Comparison of ENCODE assay signal across 7 cellular contexts in the genomic region with DNA sequence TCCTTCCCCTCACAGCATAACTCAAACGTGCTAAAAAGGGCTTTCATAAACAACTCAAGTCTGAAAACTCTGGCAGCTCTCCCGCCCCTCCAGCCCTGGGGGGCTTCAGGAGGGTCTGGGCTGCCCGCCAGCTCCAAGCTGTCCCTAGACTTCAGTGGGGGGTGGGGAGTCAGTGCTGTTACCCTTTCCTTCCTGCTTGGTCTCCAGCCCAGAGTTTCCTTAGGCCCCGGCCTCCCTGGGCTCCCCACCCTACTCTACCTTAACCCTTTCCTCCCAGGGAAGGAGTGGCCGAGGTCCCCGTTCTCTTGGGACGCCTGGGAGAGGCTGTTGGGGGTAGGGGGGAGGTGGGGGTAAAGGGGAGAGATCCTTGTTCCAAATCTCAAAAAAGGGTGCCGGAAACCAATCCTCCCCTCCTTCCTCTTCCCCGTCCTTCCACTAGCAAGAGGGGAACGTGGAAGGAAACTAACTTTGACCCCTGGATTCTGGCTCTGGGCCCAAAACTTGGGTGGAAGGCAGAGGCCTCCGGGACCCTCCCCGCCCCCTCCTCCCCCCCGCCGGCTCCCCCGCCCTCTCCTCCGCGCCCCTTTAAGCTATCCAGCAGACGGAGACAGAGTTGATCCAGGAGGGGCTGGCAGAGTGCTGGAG. TPM values are rescaled to one million over a fixed set of nuclear protein-coding genes. Genes with fewer than 3 reads are reported as not detected.
DNase-seq lines count a peak whose midpoint lies in the region; ATAC-seq and TF ChIP-seq lines count a peak whose summit lies in the region.

No MANE protein-coding gene starts in this region.

- H3K4me3 ChIP-seq in NT2/D1 (ENCODE audit: insufficient read length, low read depth) (peak overlapping the region; percentile 55), dorsolateral prefrontal cortex (peak overlapping the region; percentile 30 to 83 (median 70)), mesenchymal stem cell (ENCODE audit: insufficient read depth in 1 of 2, low read depth in 1 of 2, low read length in 2 of 2) (peak overlapping the region; percentile 73 to 82)

- peak overlapping the region; percentile 61 to 90 for H3K18ac ChIP-seq in mesenchymal stem cell (ENCODE audit: low read depth in 1 of 2, low read length in 2 of 2)

- H3K79me1 ChIP-seq in mesenchymal stem cell (replicated peaks; ENCODE audit: low read length, poor library complexity, severe bottlenecking): peaks cover 9% of the 10 kb centered on the region

- peak overlapping the region; percentile 74 for H4K91ac ChIP-seq in mesenchymal stem cell (ENCODE audit: low read length)

- peak overlapping the region; percentile 96 for H3K4me3 Mint-ChIP-seq in type B pancreatic cell

- H3K9me3 ChIP-seq in NT2/D1 (ENCODE audit: insufficient read depth, low read length) (no peaks in the 10 kb centered on the region), mesenchymal stem cell (ENCODE audit: control insufficient read depth, low read length) (no peaks in the 10 kb centered on the region)

- H3K4me1 Mint-ChIP-seq in type B pancreatic cell (ENCODE audit: unreplicated experiment): peaks cover 63% of the 10 kb centered on the region

- H3K9ac ChIP-seq in NT2/D1 (ENCODE audit: insufficient read length, low read depth): peak overlapping the region; percentile 56
- peak overlapping the region; percentile 56 for H3K9ac ChIP-seq in mesenchymal stem cell (ENCODE audit: low read length)

- ATAC-seq in GM21825 (IDR thresholded peaks at IDR 0.05; ENCODE audit: unreplicated experiment) (no peak), HG03354 (IDR thresholded peaks at IDR 0.05; ENCODE audit: poor library complexity, severe bottlenecking, unreplicated experiment) (no peak)

- peak overlapping the region; percentile 19 for H2AFZ ChIP-seq in mesenchymal stem cell (ENCODE audit: low read depth, low read length)

- H3K36me3 ChIP-seq in NT2/D1 (ENCODE audit: insufficient read depth, insufficient read length, low read length) (no peaks in the 10 kb centered on the region), mesenchymal stem cell (ENCODE audit: control insufficient read depth in 1 of 2, insufficient read depth in 2 of 2, low read depth in 1 of 2, low read length in 2 of 2) (no peaks in the 10 kb centered on the region)

- H3K27ac Mint-ChIP-seq in type B pancreatic cell: peak overlapping the region; percentile 91

- H3K4me1 ChIP-seq in NT2/D1 (ENCODE audit: insufficient read depth, insufficient read length): peaks cover 10% of the 10 kb centered on the region
- peaks cover 22% of the 10 kb centered on the region for H3K4me1 ChIP-seq in mesenchymal stem cell (ENCODE audit: control insufficient read depth, insufficient read depth, low read depth, low read length)

- no peak overlapping the region for H2BK12ac ChIP-seq in mesenchymal stem cell (ENCODE audit: low read length in 2 of 2)

- peak overlapping the region; percentile 74 for H2BK120ac ChIP-seq in mesenchymal stem cell (ENCODE audit: low read depth, low read length)

- no peak overlapping the region for H2BK5ac ChIP-seq in mesenchymal stem cell (ENCODE audit: low read depth, low read length, poor library complexity, severe bottlenecking)

- peak overlapping the region; percentile 85 for H4K8ac ChIP-seq in mesenchymal stem cell (ENCODE audit: low read length)

- no peaks in the 10 kb centered on the region for H3K9me3 Mint-ChIP-seq in type B pancreatic cell

- no peak overlapping the region for H2AK5ac ChIP-seq in mesenchymal stem cell (ENCODE audit: low read length, severe bottlenecking)

- no peak overlapping the region for H2BK15ac ChIP-seq in mesenchymal stem cell (ENCODE audit: low read depth, poor library complexity, severe bottlenecking)

- no peak for TF ChIP-seq CTCF in dorsolateral prefrontal cortex (IDR thresholded peaks at IDR 0.05 in 54 of 56, conservative IDR thresholded peaks at IDR 0.05 in 2 of 56; ENCODE audit: low read depth in 1 of 56, partially characterized antibody in 56 of 56)
- TF ChIP-seq CTCF in type B pancreatic cell (conservative IDR thresholded peaks at IDR 0.05): no peak

- intact Hi-C loops in dorsolateral prefrontal cortex (cut with DNase I): no loop called here

- H3K27ac ChIP-seq in dorsolateral prefrontal cortex (peak overlapping the region in 39 of 59 donors; percentile 16 to 83 (median 65)), mesenchymal stem cell (ENCODE audit: low read length, poor library complexity, severe bottlenecking) (no peak overlapping the region)

- H3K36me3 Mint-ChIP-seq in type B pancreatic cell: peaks cover 7% of the 10 kb centered on the region

- no peaks in the 10 kb centered on the region for H3K27me3 ChIP-seq in NT2/D1 (ENCODE audit: insufficient read depth, insufficient read length)
- peaks cover 0 to 6% (median 0%) of the 10 kb centered on the region in 45 donors for H3K27me3 ChIP-seq in dorsolateral prefrontal cortex
- no peaks in the 10 kb centered on the region for H3K27me3 ChIP-seq in mesenchymal stem cell (ENCODE audit: control insufficient read depth in 1 of 2, insufficient read depth in 1 of 2, low read length in 2 of 2)

- H3K14ac ChIP-seq in mesenchymal stem cell (ENCODE audit: low read length in 2 of 2): peak overlapping the region in 1 of 2 experiments; percentile 38

- H3K4ac ChIP-seq in mesenchymal stem cell (ENCODE audit: low read depth in 1 of 2, low read length in 2 of 2): peak overlapping the region in 1 of 2 experiments; percentile 85

- no peak overlapping the region for H3K23ac ChIP-seq in mesenchymal stem cell (ENCODE audit: low read length in 2 of 2)

- DNase-seq in NT2/D1 (ENCODE audit: low read depth, low spot score) (no peak), dorsolateral prefrontal cortex (no peak), mesenchymal stem cell (no peak), type B pancreatic cell (ENCODE audit: extremely low spot score, unreplicated experiment) (no peak), NCI-H2107 treated with DMSO at 0.1 percent for 48 hours (lab: John Stamatoyannopoulos, UW; ENCODE audit: unreplicated experiment) (no peak)

- peak overlapping the region; percentile 96 for H3K4me2 ChIP-seq in mesenchymal stem cell (ENCODE audit: low read length, poor library complexity, severe bottlenecking)

- WGBS in mesenchymal stem cell: 20% methylated on average over 2 of the region's 18 CpGs

- H3K27me3 Mint-ChIP-seq in type B pancreatic cell: no peaks in the 10 kb centered on the region

RNA-seq across cellular contexts. Expression of gene NYNRIN, which starts 0.4 kb away (rescaled TPM):
- total RNA-seq in dorsolateral prefrontal cortex (10 to 100 TPM in 9 of 120 experiments, 1 to 10 TPM in 111; 2.3 to 15.3 (median 6.3) TPM), type B pancreatic cell (ENCODE audit: low replicate concordance) (79.2 and 129 TPM in 2 replicates)
- 13.6 TPM for polyA plus RNA-seq in mesenchymal stem cell (2013, experiment 1 of 2)
- polyA plus RNA-seq in mesenchymal stem cell (2013, experiment 2 of 2): 12.7 TPM

RNA-seq across cellular contexts. Expression of gene NFATC4, which starts 30.4 kb away (rescaled TPM):
- total RNA-seq in dorsolateral prefrontal cortex (10 to 100 TPM in 118 of 120 experiments, 1 to 10 TPM in 2; 7.6 to 62.6 (median 19.4) TPM), type B pancreatic cell (ENCODE audit: low replicate concordance) (33.8 and 130 TPM in 2 replicates)
- 51.4 TPM for polyA plus RNA-seq in mesenchymal stem cell (2013, experiment 1 of 2)
- polyA plus RNA-seq in mesenchymal stem cell (2013, experiment 2 of 2): 48.4 TPM

RNA-seq across cellular contexts. Expression of gene CBLN3, which starts 31.0 kb away (rescaled TPM):
- total RNA-seq in dorsolateral prefrontal cortex (1 to 10 TPM in 118 of 120 experiments, under 1 TPM in 2; 0.71 to 8.3 (median 3.4) TPM), type B pancreatic cell (ENCODE audit: low replicate concordance) (1.4 and 2.4 TPM in 2 replicates)
- polyA plus RNA-seq in mesenchymal stem cell (2013, experiment 1 of 2): 3.3 TPM
- 3.6 TPM for polyA plus RNA-seq in mesenchymal stem cell (2013, experiment 2 of 2)

RNA-seq across cellular contexts. Expression of gene KHNYN, which starts 31.3 kb away (rescaled TPM):
- total RNA-seq in dorsolateral prefrontal cortex (10 to 100 TPM; 13.3 to 43.5 (median 23.9) TPM), type B pancreatic cell (ENCODE audit: low replicate concordance) (81.3 and 113 TPM in 2 replicates)
- polyA plus RNA-seq in mesenchymal stem cell (2013, experiment 1 of 2): 23.6 TPM
- 24.0 TPM for polyA plus RNA-seq in mesenchymal stem cell (2013, experiment 2 of 2)

RNA-seq across cellular contexts. Expression of gene SDR39U1, which starts 44.2 kb away (rescaled TPM):
- 100 to 1,000 TPM in 1 of 120 experiments, 10 to 100 TPM in 119; 55.2 to 101 (median 73.3) TPM for total RNA-seq in dorsolateral prefrontal cortex
- polyA plus RNA-seq in mesenchymal stem cell (2013, experiment 1 of 2): 29.6 TPM
- 28.8 TPM for polyA plus RNA-seq in mesenchymal stem cell (2013, experiment 2 of 2)
- total RNA-seq in type B pancreatic cell (ENCODE audit: low replicate concordance): 54.1 and 62.1 TPM in 2 replicates
